ENCODE assay signal across 20 cellular contexts in genomic region chr5:52928664-52929063, GRCh38.
A peak's percentile ranks its signal among the peaks of the same experiment; 100 is the strongest.
DNase-seq lines count a peak whose midpoint lies in the region; ATAC-seq and TF ChIP-seq lines count a peak whose summit lies in the region.
"Had no signal": no experiment of that assay in that cellular context is flagged by ENCODE, and none has a peak within 500 bp of the region (broad histone marks: within the 10 kb centered on the region; RNA-seq: fewer than 3 reads in every experiment).

No MANE protein-coding gene starts in this region.

- no peaks in the 10 kb centered on the region for H3K79me2 ChIP-seq in osteoblast (ENCODE audit: insufficient read depth, low read length)

- H3K27ac ChIP-seq in osteoblast (ENCODE audit: low read depth, low read length) (no peak overlapping the region), heart right ventricle (no peak overlapping the region), SJCRH30 (no peak overlapping the region)
- H3K27ac ChIP-seq: HL-60 had no signal

- peak; percentile 55 for ATAC-seq in HG02852 (IDR thresholded peaks at IDR 0.05; ENCODE audit: unreplicated experiment)
- ATAC-seq in heart right ventricle: no peak

- H3K4me1 Mint-ChIP-seq in chondrocyte (ENCODE audit: low read depth): peaks cover 6% of the 10 kb centered on the region
- H3K4me1 Mint-ChIP-seq in activated CD4-positive, alpha-beta memory T cell treated with anti-CD3 and anti-CD28 coated beads for 36 hours (ENCODE audit: low read depth): peaks cover 3% of the 10 kb centered on the region
- H3K4me1 Mint-ChIP-seq: CD8-positive, alpha-beta memory T cell; H9 had no signal

- no peaks in the 10 kb centered on the region for H3K27me3 Mint-ChIP-seq in chondrocyte (ENCODE audit: low read depth)
- H3K27me3 Mint-ChIP-seq in activated CD4-positive, alpha-beta memory T cell treated with anti-CD3 and anti-CD28 coated beads for 36 hours: peaks cover 8% of the 10 kb centered on the region

- H3K9me3 ChIP-seq in osteoblast (ENCODE audit: low read depth, low read length) (no peaks in the 10 kb centered on the region), heart right ventricle (no peaks in the 10 kb centered on the region), SJCRH30 (replicated peaks) (no peaks in the 10 kb centered on the region)
- H3K9me3 ChIP-seq: BE2C had no signal

- H3K4me3 ChIP-seq in osteoblast (ENCODE audit: insufficient read depth, low read length): no peak overlapping the region
- H3K4me3 ChIP-seq in heart right ventricle: no peak overlapping the region
- no peak overlapping the region for H3K4me3 ChIP-seq in SJCRH30

- H3K27me3 ChIP-seq in osteoblast (ENCODE audit: insufficient read depth, low read length) (no peaks in the 10 kb centered on the region), heart right ventricle (no peaks in the 10 kb centered on the region), SJCRH30 (no peaks in the 10 kb centered on the region)
- H3K27me3 ChIP-seq: BE2C had no signal

- no peaks in the 10 kb centered on the region for H3K36me3 ChIP-seq in osteoblast (ENCODE audit: insufficient read depth, low read length)
- H3K36me3 ChIP-seq in heart right ventricle: peaks cover 0 to 100% (median 5%) of the 10 kb centered on the region in 9 donors
- H3K36me3 ChIP-seq in SJCRH30: no peaks in the 10 kb centered on the region

- H3K36me3 Mint-ChIP-seq in chondrocyte (ENCODE audit: low read depth): peaks cover 51% of the 10 kb centered on the region
- no peaks in the 10 kb centered on the region for H3K36me3 Mint-ChIP-seq in activated CD4-positive, alpha-beta memory T cell treated with anti-CD3 and anti-CD28 coated beads for 36 hours
- H3K36me3 Mint-ChIP-seq: CD4-positive, CD25-positive, alpha-beta regulatory T cell had no signal

- no peaks in the 10 kb centered on the region for H3K9me3 Mint-ChIP-seq in chondrocyte (ENCODE audit: low read depth)
- no peaks in the 10 kb centered on the region for H3K9me3 Mint-ChIP-seq in activated CD4-positive, alpha-beta memory T cell treated with anti-CD3 and anti-CD28 coated beads for 36 hours
- H3K9me3 Mint-ChIP-seq: CD4-positive, CD25-positive, alpha-beta regulatory T cell; CD8-positive, alpha-beta memory T cell; H9 had no signal

- intact Hi-C loops in heart right ventricle (cut with DNase I): no loop called here
- intact Hi-C loops in activated CD4-positive, alpha-beta memory T cell treated with anti-CD3 and anti-CD28 coated beads for 36 hours (cut with micrococcal nuclease): no loop called here

- no peak for DNase-seq in chondrocyte (ENCODE audit: low spot score)
- DNase-seq in osteoblast (ENCODE audit: insufficient read length, low spot score, missing footprints): no peak
- no peak for DNase-seq in heart right ventricle
- no peak for DNase-seq in NCI-H2171 treated with DMSO at 0.1 percent for 48 hours (lab: John Stamatoyannopoulos, UW)
- no peak for DNase-seq in SJCRH30
- no peak for DNase-seq in activated CD4-positive, alpha-beta memory T cell treated with anti-CD3 and anti-CD28 coated beads for 36 hours
- DNase-seq: ACHN; BE2C; C1 segment of cervical spinal cord; CD4-positive, CD25-positive, alpha-beta regulatory T cell; CD8-positive, alpha-beta memory T cell; COR-L47; DMS 273 treated with DMSO at 0.1 percent for 48 hours; DMS53; DND-41; EL; GOT3; H9 had no signal

- TF ChIP-seq CTCF in chondrocyte (IDR thresholded peaks at IDR 0.05) (no peak), osteoblast (IDR thresholded peaks at IDR 0.05; ENCODE audit: extremely low read depth, low read depth, low read length) (no peak), heart right ventricle (IDR thresholded peaks at IDR 0.05) (no peak)

- WGBS in heart right ventricle, 2 donors: 62 to 85% methylated on average over 2 of the region's 2 CpGs

- no peak overlapping the region for H3K4me2 ChIP-seq in osteoblast (ENCODE audit: insufficient read depth, low read length)

- CTCF ChIA-PET in activated CD4-positive, alpha-beta memory T cell treated with anti-CD3 and anti-CD28 coated beads for 36 hours (lab: Charles Lee): no interaction called here

- H3K4me1 ChIP-seq in osteoblast (ENCODE audit: insufficient read depth, low read length) (no peaks in the 10 kb centered on the region), heart right ventricle (no peaks in the 10 kb centered on the region), SJCRH30 (no peaks in the 10 kb centered on the region)
- H3K4me1 ChIP-seq: BE2C had no signal

- peak overlapping the region; percentile 61 for H2AFZ ChIP-seq in osteoblast (ENCODE audit: low read length)

- peak overlapping the region; percentile 22 for H3K27ac Mint-ChIP-seq in chondrocyte (ENCODE audit: unreplicated experiment)
- no peak overlapping the region for H3K27ac Mint-ChIP-seq in activated CD4-positive, alpha-beta memory T cell treated with anti-CD3 and anti-CD28 coated beads for 36 hours
- H3K27ac Mint-ChIP-seq: CD4-positive, CD25-positive, alpha-beta regulatory T cell; H9 had no signal

- POLR2A ChIA-PET in activated CD4-positive, alpha-beta memory T cell treated with anti-CD3 and anti-CD28 coated beads for 36 hours (lab: Charles Lee): no interaction called here

- no peak overlapping the region for H3K4me3 Mint-ChIP-seq in chondrocyte (ENCODE audit: unreplicated experiment)
- H3K4me3 Mint-ChIP-seq in activated CD4-positive, alpha-beta memory T cell treated with anti-CD3 and anti-CD28 coated beads for 36 hours: no peak overlapping the region
- H3K4me3 Mint-ChIP-seq: CD4-positive, CD25-positive, alpha-beta regulatory T cell; CD8-positive, alpha-beta memory T cell; H9 had no signal

- H4K20me1 ChIP-seq in osteoblast (ENCODE audit: insufficient read depth, low read length): no peaks in the 10 kb centered on the region
